23 cellular contexts compared by ENCODE assay signal in genomic region chr15:52344592-52344991, GRCh38.
"Had no signal": no experiment of that assay in that cellular context is flagged by ENCODE, and none has a peak within 500 bp of the region (broad histone marks: within the 10 kb centered on the region; RNA-seq: fewer than 3 reads in every experiment).

No MANE protein-coding gene starts in this region.

- H3K27ac ChIP-seq: breast epithelium, foreskin keratinocyte, thyroid gland, VCaP had no signal

- FAIRE-seq: small intestine had no signal

- H3K9me3 Mint-ChIP-seq: activated CD4-positive, alpha-beta T cell treated with anti-CD3 and anti-CD28 coated beads, Interleukin-2, amount 10 ng/mL, durations not matched to agents 24 days and 14 days; activated CD8-positive, alpha-beta T cell treated with anti-CD3 and anti-CD28 coated beads for 36 hours; activated naive CD8-positive, alpha-beta T cell treated with anti-CD3 and anti-CD28 coated beads for 36 hours; neural crest cell had no signal

- H3K36me3 ChIP-seq: breast epithelium had no signal

- H3K4me1 ChIP-seq: breast epithelium, foreskin keratinocyte, thyroid gland had no signal

- H3K4me2 ChIP-seq: SK-N-SH had no signal

- H3K27me3 Mint-ChIP-seq: activated CD4-positive, alpha-beta T cell treated with anti-CD3 and anti-CD28 coated beads, Interleukin-2, amount 10 ng/mL, durations not matched to agents 24 days and 14 days; activated CD8-positive, alpha-beta memory T cell treated with anti-CD3 and anti-CD28 coated beads, Interleukin-2, amount 10 ng/mL, durations not matched to agents 7 days and 5 days; activated CD8-positive, alpha-beta T cell treated with anti-CD3 and anti-CD28 coated beads for 36 hours; activated naive CD8-positive, alpha-beta T cell treated with anti-CD3 and anti-CD28 coated beads for 36 hours; naive thymus-derived CD4-positive, alpha-beta T cell had no signal

- H3K27me3 ChIP-seq: breast epithelium, foreskin keratinocyte, thyroid gland had no signal

- H3K9me3 ChIP-seq: breast epithelium, SK-N-SH, thyroid gland had no signal

- DNase-seq: activated CD4-positive, alpha-beta T cell treated with anti-CD3 and anti-CD28 coated beads, Interleukin-2, amount 10 ng/mL, durations not matched to agents 24 days and 14 days; activated CD8-positive, alpha-beta memory T cell treated with anti-CD3 and anti-CD28 coated beads, Interleukin-2, amount 10 ng/mL, durations not matched to agents 7 days and 5 days; activated CD8-positive, alpha-beta T cell treated with anti-CD3 and anti-CD28 coated beads for 36 hours; activated naive CD4-positive, alpha-beta T cell; activated naive CD8-positive, alpha-beta T cell treated with anti-CD3 and anti-CD28 coated beads for 36 hours; activated T-cell treated with anti-CD3 and anti-CD28 coated beads for 4 hours; effector CD4-positive, alpha-beta T cell; erythroblast; foreskin keratinocyte; hypothalamus; naive thymus-derived CD4-positive, alpha-beta T cell; occipital lobe; SK-N-SH; small intestine; stimulated activated CD4-positive, alpha-beta T cell treated with anti-CD3 and anti-CD28 coated beads, Interleukin-15, amount 100 ng/mL, for 24 hours; stimulated activated CD4-positive, alpha-beta T cell treated with anti-CD3 and anti-CD28 coated beads, Interleukin-4, amount 100 ng/mL, for 1 hour; stimulated activated naive CD8-positive, alpha-beta T cell treated with anti-CD3 and anti-CD28 coated beads, Interleukin-15, Interleukin-2, amounts not matched to agents 100 U/mL and 50 U/mL, for 24 hours; thyroid gland had no signal

- H3K4me3 Mint-ChIP-seq: activated CD4-positive, alpha-beta T cell treated with anti-CD3 and anti-CD28 coated beads, Interleukin-2, amount 10 ng/mL, durations not matched to agents 24 days and 14 days; activated CD8-positive, alpha-beta memory T cell treated with anti-CD3 and anti-CD28 coated beads, Interleukin-2, amount 10 ng/mL, durations not matched to agents 7 days and 5 days; activated CD8-positive, alpha-beta T cell treated with anti-CD3 and anti-CD28 coated beads for 36 hours; activated naive CD8-positive, alpha-beta T cell treated with anti-CD3 and anti-CD28 coated beads for 36 hours; naive thymus-derived CD4-positive, alpha-beta T cell; neural crest cell had no signal

- H3K4me3 ChIP-seq: breast epithelium, thyroid gland had no signal

- H3K36me3 Mint-ChIP-seq: activated naive CD8-positive, alpha-beta T cell treated with anti-CD3 and anti-CD28 coated beads for 36 hours had no signal

- ATAC-seq: activated CD4-positive, CD25-positive, alpha-beta regulatory T cell treated with anti-CD3 and anti-CD28 coated beads, Interleukin-2, amount 50 U/mL, for 24 hours; activated CD8-positive, alpha-beta memory T cell treated with anti-CD3 and anti-CD28 coated beads, Interleukin-2, amount 10 ng/mL, durations not matched to agents 7 days and 5 days; activated CD8-positive, alpha-beta T cell treated with anti-CD3 and anti-CD28 coated beads for 36 hours; foreskin keratinocyte; naive thymus-derived CD4-positive, alpha-beta T cell; sciatic nerve; stimulated activated naive CD8-positive, alpha-beta T cell treated with anti-CD3 and anti-CD28 coated beads, Interleukin-15, Interleukin-2, amounts not matched to agents 100 U/mL and 50 U/mL, for 24 hours had no signal

- H3K4me1 Mint-ChIP-seq: activated naive CD8-positive, alpha-beta T cell treated with anti-CD3 and anti-CD28 coated beads for 36 hours; neural crest cell had no signal

- H3K27ac Mint-ChIP-seq: activated CD4-positive, alpha-beta T cell treated with anti-CD3 and anti-CD28 coated beads, Interleukin-2, amount 10 ng/mL, durations not matched to agents 24 days and 14 days; activated CD8-positive, alpha-beta memory T cell treated with anti-CD3 and anti-CD28 coated beads, Interleukin-2, amount 10 ng/mL, durations not matched to agents 7 days and 5 days; activated CD8-positive, alpha-beta T cell treated with anti-CD3 and anti-CD28 coated beads for 36 hours; activated naive CD8-positive, alpha-beta T cell treated with anti-CD3 and anti-CD28 coated beads for 36 hours had no signal

- H3K9ac ChIP-seq: SK-N-SH had no signal
